In genomic region chr10:13263591-13263990, GRCh38 we compare ENCODE assay signal across 10 cellular contexts. TPM values are rescaled to one million over a fixed set of nuclear protein-coding genes. Genes with fewer than 3 reads are reported as not detected.
"Had no signal": no experiment of that assay in that cellular context is flagged by ENCODE, and none has a peak within 500 bp of the region (broad histone marks: within the 10 kb centered on the region; RNA-seq: fewer than 3 reads in every experiment).

No MANE protein-coding gene starts in this region.

- H3K36me3 Mint-ChIP-seq: IgD-negative memory B cell had no signal

- H3K4me1 ChIP-seq: HAP-1 had no signal

- H3K9me3 Mint-ChIP-seq: HFFc6 had no signal

- H3K36me3 ChIP-seq: HAP-1 had no signal

- H3K4me3 Mint-ChIP-seq: HFFc6 had no signal

- FAIRE-seq: HTR-8/SVneo had no signal

- H3K4me3 ChIP-seq: HAP-1 had no signal

- H3K4me1 Mint-ChIP-seq: IgD-negative memory B cell had no signal

- ATAC-seq: HCT116 had no signal

- H3K9me3 ChIP-seq: HAP-1 had no signal

- DNase-seq: GOT3, H7, HFFc6, KG1 had no signal

- H3K27ac Mint-ChIP-seq: HFFc6, IgD-negative memory B cell had no signal

RNA-seq across cellular contexts. Expression of gene UCMA, which starts 29.4 kb away (rescaled TPM):
- total RNA-seq: H4, H7, HFFc6, HT-29 had no signal
- polyA plus RNA-seq: IgD-negative memory B cell had no signal
